In genomic region chr19:8363803-8364771, GRCh38 we compare ENCODE assay signal across 7 cellular contexts. TPM values are rescaled to one million over a fixed set of nuclear protein-coding genes. Genes with fewer than 3 reads are reported as not detected.
DNase-seq lines count a peak whose midpoint lies in the region; ATAC-seq and TF ChIP-seq lines count a peak whose summit lies in the region.

Gene ANGPTL4, plus strand, starts transcription at chr19:8364155. Its CDS starts 167 bp downstream, at chr19:8364322.

- intact Hi-C loops in colonic mucosa (cut with DNase I) (no loop called here), left colon (cut with DNase I, micrococcal nuclease) (no loop called here)

- peak within 1 kb of the TSS; percentile 73 for H3K9ac ChIP-seq in colonic mucosa (ENCODE audit: low read depth in 2 of 2, low read length in 2 of 2)

- no peak for TF ChIP-seq CTCF in colonic mucosa (IDR thresholded peaks at IDR 0.05)

- H3K27me3 ChIP-seq in colonic mucosa = no peaks in the 10 kb centered on the region

- H3K9me3 ChIP-seq in colonic mucosa = no peaks in the 10 kb centered on the region

- H3K27ac ChIP-seq in colonic mucosa = peak within 1 kb of the TSS; percentile 73

- peak; percentile 82 for ATAC-seq in left colon
- no peak for ATAC-seq in GM19463 (IDR thresholded peaks at IDR 0.05; ENCODE audit: unreplicated experiment)
- no peak for ATAC-seq in GM21423 (IDR thresholded peaks at IDR 0.05; ENCODE audit: unreplicated experiment)

- no peaks in the 10 kb centered on the region for H3K36me3 ChIP-seq in colonic mucosa

- H3K4me3 ChIP-seq in colonic mucosa = peak within 1 kb of the TSS; percentile 50

- DNase-seq in HK-2 (ENCODE audit: unreplicated experiment) (peak; percentile 84), colonic mucosa (peak; percentile 81), left colon (peak; percentile 85 to 87)
- DNase-seq in activated CD4-positive, alpha-beta T cell treated with anti-CD3 and anti-CD28 coated beads for 24 hours (ENCODE audit: low read depth in 2 of 2) = peak; percentile 39 to 58
- peak; percentile 65 for DNase-seq in stimulated activated CD4-positive, alpha-beta T cell treated with anti-CD3 and anti-CD28 coated beads, Interleukin-1b, Interleukin-23, amount 100 ng/mL, for 48 hours

- peaks cover 17% of the 10 kb centered on the region for H3K4me1 ChIP-seq in colonic mucosa

RNA-seq across cellular contexts. Expression of gene ANGPTL4, which starts in this region (rescaled TPM):
- total RNA-seq in colonic mucosa = 1 to 10 TPM; 7.7 to 8.1 TPM
- 1 to 10 TPM; 3.2 TPM for total RNA-seq in left colon
